In genomic region chr5:106849266-106849665, GRCh38 we compare ENCODE assay signal across 20 cellular contexts.
DNase-seq lines count a peak whose midpoint lies in the region; ATAC-seq lines count a peak whose summit lies in the region.
"Had no signal": no experiment of that assay in that cellular context is flagged by ENCODE, and none has a peak within 500 bp of the region (broad histone marks: within the 10 kb centered on the region; RNA-seq: fewer than 3 reads in every experiment).

No MANE protein-coding gene starts in this region.

- DNase-seq in NCI-H2029 (lab: John Stamatoyannopoulos, UW) (peak; percentile 38), NCI-H2029 treated with DMSO at 0.1 percent for 48 hours (lab: John Stamatoyannopoulos, UW) (no peak), NCI-H774 (lab: John Stamatoyannopoulos, UW) (peak; percentile 27), kidney glomerular epithelial cell (lab: John Stamatoyannopoulos, UW) (peak; percentile 56), HUDEP-2 (lab: John Stamatoyannopoulos, UW; ENCODE audit: unreplicated experiment in 76 of 76) (no peak)
- DNase-seq in activated CD4-positive, alpha-beta T cell treated with anti-CD3 and anti-CD28 coated beads for 4 hours: no peak
- DNase-seq: 8988T; CD4-positive, alpha-beta memory T cell; GF-D8; GOT3; IMR-90; Karpas-422; MM.1S; NCI-H1105; NCI-H2081; NCI-H2227 treated with DMSO at 0.1 percent for 48 hours; NCI-H526; PC-3 had no signal

- ATAC-seq in GM19452 (IDR thresholded peaks at IDR 0.05; ENCODE audit: unreplicated experiment) (no peak), GM19395 (IDR thresholded peaks at IDR 0.05; ENCODE audit: unreplicated experiment) (no peak)
- ATAC-seq: PC-3 had no signal

Comparison
In these comparisons a context has a peak if more than half of its experiments do, and no peak if none do; other contexts are left out.
1. DNase-seq: peak in NCI-H2029 (single experiment), NCI-H774 (single experiment) and kidney glomerular epithelial cell (single experiment); none in NCI-H2029 treated with DMSO at 0.1 percent for 48 hours (single experiment), HUDEP-2 (0 of 76) and activated CD4-positive, alpha-beta T cell treated with anti-CD3 and anti-CD28 coated beads for 4 hours (0 of 2).